Comparison of ENCODE assay signal across 2 cellular contexts in the genomic region with DNA sequence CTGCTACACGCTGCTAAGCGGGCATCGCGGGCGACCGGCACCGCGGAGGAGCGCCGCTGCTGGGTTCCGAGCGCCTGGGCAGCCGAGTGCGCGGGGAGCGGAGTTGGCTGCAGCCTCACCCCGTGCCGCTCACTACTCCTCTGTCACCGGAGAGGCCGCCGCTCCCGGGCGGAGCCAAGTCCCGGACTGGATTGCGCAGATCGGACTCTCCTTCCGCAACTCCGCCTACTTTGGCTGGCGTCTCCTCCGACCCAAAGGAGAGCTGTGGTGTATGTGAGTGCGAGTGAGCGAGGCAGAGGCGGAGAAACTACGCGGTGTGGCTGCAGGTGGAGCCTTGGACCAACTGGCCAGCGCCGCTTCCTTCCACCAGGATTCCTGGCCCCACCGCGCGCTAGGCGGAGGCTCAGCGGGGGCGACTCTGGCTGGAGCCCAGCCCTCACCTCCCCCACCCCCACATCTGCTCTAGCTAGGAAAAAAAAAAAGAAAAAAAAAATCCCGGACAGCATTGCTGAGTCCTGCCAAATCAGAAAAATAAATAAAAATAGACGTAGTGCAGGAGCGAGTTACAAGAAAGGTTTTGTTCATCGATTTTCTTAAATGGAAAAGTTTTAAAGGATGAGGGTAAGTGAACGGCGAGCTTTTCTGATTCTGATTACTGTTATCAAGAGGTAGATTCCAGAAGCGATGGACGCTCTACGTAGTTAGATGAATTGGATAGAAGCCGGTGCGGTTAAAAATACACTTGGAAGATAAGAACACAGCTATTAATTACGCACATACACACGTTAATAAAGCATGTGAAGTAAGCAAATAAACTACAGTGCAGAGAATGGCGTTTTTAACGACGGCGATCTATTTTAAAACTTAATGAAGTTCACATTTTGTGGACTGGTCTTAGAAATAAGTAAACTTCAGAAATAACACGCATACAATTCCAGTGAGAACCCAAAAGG.
TF ChIP-seq lines count a peak whose summit lies in the region.

A gene with protein sequence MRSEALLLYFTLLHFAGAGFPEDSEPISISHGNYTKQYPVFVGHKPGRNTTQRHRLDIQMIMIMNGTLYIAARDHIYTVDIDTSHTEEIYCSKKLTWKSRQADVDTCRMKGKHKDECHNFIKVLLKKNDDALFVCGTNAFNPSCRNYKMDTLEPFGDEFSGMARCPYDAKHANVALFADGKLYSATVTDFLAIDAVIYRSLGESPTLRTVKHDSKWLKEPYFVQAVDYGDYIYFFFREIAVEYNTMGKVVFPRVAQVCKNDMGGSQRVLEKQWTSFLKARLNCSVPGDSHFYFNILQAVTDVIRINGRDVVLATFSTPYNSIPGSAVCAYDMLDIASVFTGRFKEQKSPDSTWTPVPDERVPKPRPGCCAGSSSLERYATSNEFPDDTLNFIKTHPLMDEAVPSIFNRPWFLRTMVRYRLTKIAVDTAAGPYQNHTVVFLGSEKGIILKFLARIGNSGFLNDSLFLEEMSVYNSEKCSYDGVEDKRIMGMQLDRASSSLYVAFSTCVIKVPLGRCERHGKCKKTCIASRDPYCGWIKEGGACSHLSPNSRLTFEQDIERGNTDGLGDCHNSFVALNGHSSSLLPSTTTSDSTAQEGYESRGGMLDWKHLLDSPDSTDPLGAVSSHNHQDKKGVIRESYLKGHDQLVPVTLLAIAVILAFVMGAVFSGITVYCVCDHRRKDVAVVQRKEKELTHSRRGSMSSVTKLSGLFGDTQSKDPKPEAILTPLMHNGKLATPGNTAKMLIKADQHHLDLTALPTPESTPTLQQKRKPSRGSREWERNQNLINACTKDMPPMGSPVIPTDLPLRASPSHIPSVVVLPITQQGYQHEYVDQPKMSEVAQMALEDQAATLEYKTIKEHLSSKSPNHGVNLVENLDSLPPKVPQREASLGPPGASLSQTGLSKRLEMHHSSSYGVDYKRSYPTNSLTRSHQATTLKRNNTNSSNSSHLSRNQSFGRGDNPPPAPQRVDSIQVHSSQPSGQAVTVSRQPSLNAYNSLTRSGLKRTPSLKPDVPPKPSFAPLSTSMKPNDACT (minus strand): TSS at position 142 of the 953 bp plus-strand sequence. CDS start 69,879 bp downstream, outside the sequence.

TF ChIP-seq in Ishikawa, 13 proteins besides CTCF, POLR2A, EP300 and RAD21 (continued from another document):
- TF ChIP-seq, protein P1, sequence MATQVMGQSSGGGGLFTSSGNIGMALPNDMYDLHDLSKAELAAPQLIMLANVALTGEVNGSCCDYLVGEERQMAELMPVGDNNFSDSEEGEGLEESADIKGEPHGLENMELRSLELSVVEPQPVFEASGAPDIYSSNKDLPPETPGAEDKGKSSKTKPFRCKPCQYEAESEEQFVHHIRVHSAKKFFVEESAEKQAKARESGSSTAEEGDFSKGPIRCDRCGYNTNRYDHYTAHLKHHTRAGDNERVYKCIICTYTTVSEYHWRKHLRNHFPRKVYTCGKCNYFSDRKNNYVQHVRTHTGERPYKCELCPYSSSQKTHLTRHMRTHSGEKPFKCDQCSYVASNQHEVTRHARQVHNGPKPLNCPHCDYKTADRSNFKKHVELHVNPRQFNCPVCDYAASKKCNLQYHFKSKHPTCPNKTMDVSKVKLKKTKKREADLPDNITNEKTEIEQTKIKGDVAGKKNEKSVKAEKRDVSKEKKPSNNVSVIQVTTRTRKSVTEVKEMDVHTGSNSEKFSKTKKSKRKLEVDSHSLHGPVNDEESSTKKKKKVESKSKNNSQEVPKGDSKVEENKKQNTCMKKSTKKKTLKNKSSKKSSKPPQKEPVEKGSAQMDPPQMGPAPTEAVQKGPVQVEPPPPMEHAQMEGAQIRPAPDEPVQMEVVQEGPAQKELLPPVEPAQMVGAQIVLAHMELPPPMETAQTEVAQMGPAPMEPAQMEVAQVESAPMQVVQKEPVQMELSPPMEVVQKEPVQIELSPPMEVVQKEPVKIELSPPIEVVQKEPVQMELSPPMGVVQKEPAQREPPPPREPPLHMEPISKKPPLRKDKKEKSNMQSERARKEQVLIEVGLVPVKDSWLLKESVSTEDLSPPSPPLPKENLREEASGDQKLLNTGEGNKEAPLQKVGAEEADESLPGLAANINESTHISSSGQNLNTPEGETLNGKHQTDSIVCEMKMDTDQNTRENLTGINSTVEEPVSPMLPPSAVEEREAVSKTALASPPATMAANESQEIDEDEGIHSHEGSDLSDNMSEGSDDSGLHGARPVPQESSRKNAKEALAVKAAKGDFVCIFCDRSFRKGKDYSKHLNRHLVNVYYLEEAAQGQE (IDR thresholded peaks at IDR 0.05; ENCODE audit: low read depth) = no peak
- TF ChIP-seq TCF12 (IDR thresholded peaks at IDR 0.05; ENCODE audit: low read depth) = peak; percentile 75
- TF ChIP-seq FOXM1 (IDR thresholded peaks at IDR 0.05; ENCODE audit: borderline replicate concordance, low read depth) = no peak
- TF ChIP-seq CREB1 (IDR thresholded peaks at IDR 0.05; ENCODE audit: low read depth) = 0 out of 2 replicates have a peak, but pooled peaks have one; percentile 20
- TF ChIP-seq EGR1 (IDR thresholded peaks at IDR 0.05) = peak; percentile 77
- TF ChIP-seq TAF1 (IDR thresholded peaks at IDR 0.05; ENCODE audit: low read depth) = no peak
- 0 out of 2 replicates have a peak, but pooled peaks have one; percentile 47 for TF ChIP-seq TEAD4 (IDR thresholded peaks at IDR 0.05)
- TF ChIP-seq CEBPB (IDR thresholded peaks at IDR 0.05) = no peak
- peak; percentile 51; the same call in 1 of the 2 replicates for TF ChIP-seq YY1 (IDR thresholded peaks at IDR 0.05; ENCODE audit: low read depth)
- TF ChIP-seq NFIC (IDR thresholded peaks at IDR 0.05) = peak; percentile 97
- TF ChIP-seq, protein P2, sequence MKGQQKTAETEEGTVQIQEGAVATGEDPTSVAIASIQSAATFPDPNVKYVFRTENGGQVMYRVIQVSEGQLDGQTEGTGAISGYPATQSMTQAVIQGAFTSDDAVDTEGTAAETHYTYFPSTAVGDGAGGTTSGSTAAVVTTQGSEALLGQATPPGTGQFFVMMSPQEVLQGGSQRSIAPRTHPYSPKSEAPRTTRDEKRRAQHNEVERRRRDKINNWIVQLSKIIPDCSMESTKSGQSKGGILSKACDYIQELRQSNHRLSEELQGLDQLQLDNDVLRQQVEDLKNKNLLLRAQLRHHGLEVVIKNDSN (IDR thresholded peaks at IDR 0.05) = peak; percentile 22; the same call in 1 of the 2 replicates

TF ChIP-seq in K562, 482 proteins besides CTCF, POLR2A, EP300 and RAD21 (continued from another document):
- TF ChIP-seq, protein P3, sequence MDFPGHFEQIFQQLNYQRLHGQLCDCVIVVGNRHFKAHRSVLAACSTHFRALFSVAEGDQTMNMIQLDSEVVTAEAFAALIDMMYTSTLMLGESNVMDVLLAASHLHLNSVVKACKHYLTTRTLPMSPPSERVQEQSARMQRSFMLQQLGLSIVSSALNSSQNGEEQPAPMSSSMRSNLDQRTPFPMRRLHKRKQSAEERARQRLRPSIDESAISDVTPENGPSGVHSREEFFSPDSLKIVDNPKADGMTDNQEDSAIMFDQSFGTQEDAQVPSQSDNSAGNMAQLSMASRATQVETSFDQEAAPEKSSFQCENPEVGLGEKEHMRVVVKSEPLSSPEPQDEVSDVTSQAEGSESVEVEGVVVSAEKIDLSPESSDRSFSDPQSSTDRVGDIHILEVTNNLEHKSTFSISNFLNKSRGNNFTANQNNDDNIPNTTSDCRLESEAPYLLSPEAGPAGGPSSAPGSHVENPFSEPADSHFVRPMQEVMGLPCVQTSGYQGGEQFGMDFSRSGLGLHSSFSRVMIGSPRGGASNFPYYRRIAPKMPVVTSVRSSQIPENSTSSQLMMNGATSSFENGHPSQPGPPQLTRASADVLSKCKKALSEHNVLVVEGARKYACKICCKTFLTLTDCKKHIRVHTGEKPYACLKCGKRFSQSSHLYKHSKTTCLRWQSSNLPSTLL (IDR thresholded peaks at IDR 0.05) = peak; percentile 61
- TF ChIP-seq BDP1 (IDR thresholded peaks at IDR 0.05; ENCODE audit: insufficient read depth, insufficient read length) (no peak), EGR1 (conservative IDR thresholded peaks at IDR 0.05) (peak; percentile 31; the same call in 1 of the 2 replicates)
- TF ChIP-seq, protein P4, sequence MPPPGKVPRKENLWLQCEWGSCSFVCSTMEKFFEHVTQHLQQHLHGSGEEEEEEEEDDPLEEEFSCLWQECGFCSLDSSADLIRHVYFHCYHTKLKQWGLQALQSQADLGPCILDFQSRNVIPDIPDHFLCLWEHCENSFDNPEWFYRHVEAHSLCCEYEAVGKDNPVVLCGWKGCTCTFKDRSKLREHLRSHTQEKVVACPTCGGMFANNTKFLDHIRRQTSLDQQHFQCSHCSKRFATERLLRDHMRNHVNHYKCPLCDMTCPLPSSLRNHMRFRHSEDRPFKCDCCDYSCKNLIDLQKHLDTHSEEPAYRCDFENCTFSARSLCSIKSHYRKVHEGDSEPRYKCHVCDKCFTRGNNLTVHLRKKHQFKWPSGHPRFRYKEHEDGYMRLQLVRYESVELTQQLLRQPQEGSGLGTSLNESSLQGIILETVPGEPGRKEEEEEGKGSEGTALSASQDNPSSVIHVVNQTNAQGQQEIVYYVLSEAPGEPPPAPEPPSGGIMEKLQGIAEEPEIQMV (tag; conservative IDR thresholded peaks at IDR 0.05; ENCODE audit: low read depth) = 0 out of 2 replicates have a peak, but pooled peaks have one; percentile 40
- TF ChIP-seq, protein P5, sequence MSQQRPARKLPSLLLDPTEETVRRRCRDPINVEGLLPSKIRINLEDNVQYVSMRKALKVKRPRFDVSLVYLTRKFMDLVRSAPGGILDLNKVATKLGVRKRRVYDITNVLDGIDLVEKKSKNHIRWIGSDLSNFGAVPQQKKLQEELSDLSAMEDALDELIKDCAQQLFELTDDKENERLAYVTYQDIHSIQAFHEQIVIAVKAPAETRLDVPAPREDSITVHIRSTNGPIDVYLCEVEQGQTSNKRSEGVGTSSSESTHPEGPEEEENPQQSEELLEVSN (IDR thresholded peaks at IDR 0.05; ENCODE audit: borderline replicate concordance in 1 of 2, extremely low read depth in 1 of 2, insufficient read depth in 1 of 2, insufficient read length in 1 of 2, low read depth in 1 of 2, low read length in 1 of 2, poor library complexity in 1 of 2, severe bottlenecking in 1 of 2) = peak in 1 of 2 experiments; percentile 12
